Comparison of ENCODE assay signal across 8 cellular contexts in the genomic region with DNA sequence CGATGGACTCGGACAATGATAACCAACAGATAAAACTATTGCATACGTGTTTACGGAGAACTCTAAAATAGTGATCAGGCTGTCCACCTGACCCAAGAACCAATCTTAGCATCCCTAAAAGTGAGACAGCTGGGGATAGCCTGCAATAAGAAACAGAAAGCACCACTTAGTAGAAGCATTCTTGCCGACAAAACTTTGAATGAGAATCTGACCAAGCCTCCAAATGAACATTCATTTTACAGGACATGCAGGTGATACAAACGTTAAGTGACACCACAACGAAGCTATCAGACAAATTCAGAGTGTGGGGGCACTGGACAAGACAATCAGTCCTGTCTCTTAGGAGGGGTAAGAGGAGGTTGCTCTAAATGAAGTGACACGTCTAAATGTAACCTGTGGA. TPM values are rescaled to one million over a fixed set of nuclear protein-coding genes. Genes with fewer than 3 reads are reported as not detected.
DNase-seq lines count a peak whose midpoint lies in the region; ATAC-seq and TF ChIP-seq lines count a peak whose summit lies in the region.

No MANE protein-coding gene starts in this region.

- H2AFZ ChIP-seq in SU-DHL-6 (ENCODE audit: low read depth, low read length, severe bottlenecking), result no peak overlapping the region

- H3K9me3 ChIP-seq in HAP-1 (no peaks in the 10 kb centered on the region), SU-DHL-6 (ENCODE audit: insufficient read depth, low read length) (no peaks in the 10 kb centered on the region), skeletal muscle satellite cell (replicated peaks; ENCODE audit: low read length) (no peaks in the 10 kb centered on the region)

- peaks cover 32% of the 10 kb centered on the region for H3F3A ChIP-seq in SU-DHL-6 (ENCODE audit: insufficient read depth)

- H3K36me3 ChIP-seq in HAP-1 (replicated peaks), result peaks cover 37% of the 10 kb centered on the region
- peaks cover 23% of the 10 kb centered on the region for H3K36me3 ChIP-seq in SU-DHL-6 (ENCODE audit: low read length)
- peaks cover 29% of the 10 kb centered on the region for H3K36me3 ChIP-seq in skeletal muscle satellite cell (ENCODE audit: insufficient read depth, low read length)

- no peak for TF ChIP-seq CTCF in SU-DHL-6 (IDR thresholded peaks at IDR 0.05; ENCODE audit: insufficient read depth, low read length, poor library complexity, severe bottlenecking)

- H3K9ac ChIP-seq in SU-DHL-6 (ENCODE audit: low read length) (peak overlapping the region; percentile 94), skeletal muscle satellite cell (ENCODE audit: low read depth, low read length) (peak overlapping the region; percentile 99)

- H3K27me3 ChIP-seq in HAP-1 (ENCODE audit: low read depth) (no peaks in the 10 kb centered on the region), SU-DHL-6 (ENCODE audit: low read length) (no peaks in the 10 kb centered on the region), skeletal muscle satellite cell (ENCODE audit: control insufficient read depth, insufficient read depth, low read length) (no peaks in the 10 kb centered on the region)

- in situ Hi-C loops in HAP-1 (cut with MboI; ENCODE audit: low sequenced_read_pairs), result loop anchor here (10.0 kb wide), 1 partner anchor 263 kb away; a partner anchor contains a TSS

- H3K4me3 ChIP-seq in HAP-1, result peak overlapping the region; percentile 83
- peak overlapping the region; percentile 86 for H3K4me3 ChIP-seq in SU-DHL-6 (ENCODE audit: insufficient read depth, low read length, poor library complexity, severe bottlenecking)
- H3K4me3 ChIP-seq in skeletal muscle satellite cell (ENCODE audit: low read length), result peak overlapping the region; percentile 97

- H3K79me2 ChIP-seq in SU-DHL-6 (ENCODE audit: insufficient read depth, low read length), result peaks cover 38% of the 10 kb centered on the region

- no peaks in the 10 kb centered on the region for H3K9me2 ChIP-seq in SU-DHL-6 (replicated peaks; ENCODE audit: insufficient read depth, low read length)

- DNase-seq in HAP-1 (ENCODE audit: low spot score in 2 of 2), result no peak
- DNase-seq in fibroblast of peridontal ligament (ENCODE audit: extremely low read depth), result peak; percentile 27
- DNase-seq in inferior parietal cortex (ENCODE audit: extremely low spot score), result no peak
- DNase-seq in DMS114 treated with DMSO at 0.1 percent for 48 hours (lab: John Stamatoyannopoulos, UW; ENCODE audit: unreplicated experiment), result no peak
- DNase-seq in SIG-M5 treated with dmso at 0.1 percent for 504 hours (lab: John Stamatoyannopoulos, UW; ENCODE audit: unreplicated experiment), result no peak

- peaks cover 26% of the 10 kb centered on the region for H3K4me1 ChIP-seq in HAP-1
- H3K4me1 ChIP-seq in skeletal muscle satellite cell (ENCODE audit: control insufficient read depth, insufficient read depth, low read length), result peaks cover 17% of the 10 kb centered on the region

- H3K27ac ChIP-seq in SU-DHL-6 (ENCODE audit: low read depth, low read length), result 0 out of 2 replicates have a peak overlapping the region, but pooled peaks have one; percentile 19

- H3K4me2 ChIP-seq in SU-DHL-6 (ENCODE audit: low read depth, low read length, poor library complexity, severe bottlenecking), result peak overlapping the region; percentile 79
- peak overlapping the region; percentile 96 for H3K4me2 ChIP-seq in skeletal muscle satellite cell (ENCODE audit: low read length)

- ATAC-seq in HG03095 (IDR thresholded peaks at IDR 0.05; ENCODE audit: unreplicated experiment), result no peak

- peaks cover 3% of the 10 kb centered on the region; the same call in 1 of the 2 replicates for H4K20me1 ChIP-seq in SU-DHL-6 (ENCODE audit: low read depth, low read length)

RNA-seq across cellular contexts. Expression of a gene that starts 1.2 kb away (rescaled TPM):
- 79.3 and 94.3 TPM in 2 replicates for total RNA-seq in skeletal muscle satellite cell (2012; rRNA removed)
